Comparison of ENCODE assay signal across 15 cellular contexts in genomic region chr15:94246016-94246415, GRCh38. TPM values are rescaled to one million over a fixed set of nuclear protein-coding genes. Genes with fewer than 3 reads are reported as not detected.
DNase-seq lines count a peak whose midpoint lies in the region; ATAC-seq and TF ChIP-seq lines count a peak whose summit lies in the region.
"Had no signal": no experiment of that assay in that cellular context is flagged by ENCODE, and none has a peak within 500 bp of the region (broad histone marks: within the 10 kb centered on the region; RNA-seq: fewer than 3 reads in every experiment).

No MANE protein-coding gene starts in this region.

- ATAC-seq in GM18867 (IDR thresholded peaks at IDR 0.05; ENCODE audit: unreplicated experiment) (peak; percentile 43), HG02759 (IDR thresholded peaks at IDR 0.05; ENCODE audit: unreplicated experiment) (peak; percentile 57), activated B cell treated with CpG ODN at 0.5 μM for 24 hours (ENCODE audit: low read depth) (no peak), HG03520 (IDR thresholded peaks at IDR 0.05; ENCODE audit: unreplicated experiment) (no peak)
- no peak for ATAC-seq in stimulated activated naive B cell treated with anti-CD40 and anti-IgM and Interleukin-4, amounts not matched to agents 10 μg/mL and 1 μg/mL and 100 μg/mL, for 72 hours (replicated peaks)
- no peak for ATAC-seq in activated naive CD4-positive, alpha-beta T cell treated with anti-CD3 and anti-CD28 coated beads, Interleukin-2, amount 50 U/mL, for 72 hours

- peaks cover 55% of the 10 kb centered on the region for H3K4me1 Mint-ChIP-seq in activated B cell treated with CpG ODN at 0.5 μM for 24 hours
- H3K4me1 Mint-ChIP-seq in stimulated activated naive B cell treated with anti-CD40 and anti-IgM and Interleukin-4, amounts not matched to agents 10 μg/mL and 1 μg/mL and 100 μg/mL, for 72 hours = peaks cover 22 to 62% of the 10 kb centered on the region in 2 donors

- H3K27me3 Mint-ChIP-seq in activated B cell treated with CpG ODN at 0.5 μM for 24 hours = no peaks in the 10 kb centered on the region
- H3K27me3 Mint-ChIP-seq in stimulated activated naive B cell treated with anti-CD40 and anti-IgM and Interleukin-4, amounts not matched to agents 10 μg/mL and 1 μg/mL and 100 μg/mL, for 72 hours = no peaks in the 10 kb centered on the region
- H3K27me3 Mint-ChIP-seq: CD8-positive, alpha-beta memory T cell had no signal

- no peaks in the 10 kb centered on the region for H3K9me3 Mint-ChIP-seq in activated B cell treated with CpG ODN at 0.5 μM for 24 hours
- H3K9me3 Mint-ChIP-seq in stimulated activated naive B cell treated with anti-CD40 and anti-IgM and Interleukin-4, amounts not matched to agents 10 μg/mL and 1 μg/mL and 100 μg/mL, for 72 hours = no peaks in the 10 kb centered on the region
- no peaks in the 10 kb centered on the region for H3K9me3 Mint-ChIP-seq in activated naive CD4-positive, alpha-beta T cell treated with anti-CD3 and anti-CD28 coated beads, Interleukin-2, amount 50 U/mL, for 72 hours
- H3K9me3 Mint-ChIP-seq: CD8-positive, alpha-beta memory T cell had no signal

- CTCF ChIA-PET in activated B cell treated with CpG ODN at 0.5 μM for 24 hours (lab: Charles Lee) = interaction anchor here (1.0 kb wide), 1 partner anchor 11 kb away, joined by 3 read pairs; no protein-coding TSS in a partner anchor

- intact Hi-C loops in activated B cell treated with CpG ODN at 0.5 μM for 24 hours (cut with micrococcal nuclease) = loop anchor here (1.0 kb wide), 1 partner anchor 8 kb away; no protein-coding TSS in a partner anchor

- POLR2A ChIA-PET in activated B cell treated with CpG ODN at 0.5 μM for 24 hours (lab: Charles Lee) = interaction anchor here (0.8 kb wide), 1 partner anchor 8 kb away, joined by 4 read pairs; no protein-coding TSS in a partner anchor

- no peak for TF ChIP-seq CTCF in activated B cell treated with CpG ODN at 0.5 μM for 24 hours (IDR thresholded peaks at IDR 0.05)
- no peak for TF ChIP-seq CTCF in GM10266 (IDR thresholded peaks at IDR 0.05; ENCODE audit: control insufficient read depth, insufficient read depth, low read depth, missing control alignments)

- DNase-seq in activated B cell treated with CpG ODN at 0.5 μM for 24 hours (no peak), GM10266 (ENCODE audit: extremely low spot score) (no peak)
- DNase-seq in stimulated activated naive B cell treated with anti-CD40 and anti-IgM and Interleukin-4, amounts not matched to agents 10 μg/mL and 1 μg/mL and 100 μg/mL, for 72 hours = no peak
- DNase-seq in activated naive CD4-positive, alpha-beta T cell treated with anti-CD3 and anti-CD28 coated beads, Interleukin-2, amount 50 U/mL, for 72 hours (ENCODE audit: low spot score in 2 of 2) = no peak
- DNase-seq: CD8-positive, alpha-beta memory T cell; GOT3; Karpas-422; NCI-H1105 treated with DMSO at 0.1 percent for 48 hours; NCI-H187 treated with DMSO at 0.1 percent for 48 hours; NCI-H446 treated with DMSO at 0.1 percent for 48 hours; NCI-H82; SW 1271 had no signal

- peak overlapping the region; percentile 59 for H3K27ac Mint-ChIP-seq in activated B cell treated with CpG ODN at 0.5 μM for 24 hours
- peak overlapping the region; percentile 78 for H3K27ac Mint-ChIP-seq in stimulated activated naive B cell treated with anti-CD40 and anti-IgM and Interleukin-4, amounts not matched to agents 10 μg/mL and 1 μg/mL and 100 μg/mL, for 72 hours
- H3K27ac Mint-ChIP-seq in activated naive CD4-positive, alpha-beta T cell treated with anti-CD3 and anti-CD28 coated beads, Interleukin-2, amount 50 U/mL, for 72 hours = no peak overlapping the region

- H3K36me3 Mint-ChIP-seq in activated B cell treated with CpG ODN at 0.5 μM for 24 hours (ENCODE audit: low read depth) = peaks cover 3% of the 10 kb centered on the region
- peaks cover 0 to 4% of the 10 kb centered on the region in 2 donors for H3K36me3 Mint-ChIP-seq in stimulated activated naive B cell treated with anti-CD40 and anti-IgM and Interleukin-4, amounts not matched to agents 10 μg/mL and 1 μg/mL and 100 μg/mL, for 72 hours
- no peaks in the 10 kb centered on the region for H3K36me3 Mint-ChIP-seq in activated naive CD4-positive, alpha-beta T cell treated with anti-CD3 and anti-CD28 coated beads, Interleukin-2, amount 50 U/mL, for 72 hours

- no peak overlapping the region for H3K4me3 Mint-ChIP-seq in activated B cell treated with CpG ODN at 0.5 μM for 24 hours
- H3K4me3 Mint-ChIP-seq in stimulated activated naive B cell treated with anti-CD40 and anti-IgM and Interleukin-4, amounts not matched to agents 10 μg/mL and 1 μg/mL and 100 μg/mL, for 72 hours = no peak overlapping the region
- H3K4me3 Mint-ChIP-seq: CD8-positive, alpha-beta memory T cell had no signal

RNA-seq across cellular contexts. Expression of gene MCTP2, which starts 14.7 kb away (rescaled TPM):
- 46.0 and 54.2 TPM in 2 replicates for total RNA-seq in activated B cell treated with CpG ODN at 0.5 μM for 24 hours
- 10 to 100 TPM; 31.4 to 48.2 TPM for total RNA-seq in activated naive CD4-positive, alpha-beta T cell treated with anti-CD3 and anti-CD28 coated beads, Interleukin-2, amount 50 U/mL, for 72 hours

Comparison
In these comparisons a context has a peak if more than half of its experiments do, and no peak if none do; other contexts are left out.
1. ATAC-seq: peak in GM18867 (single experiment) and HG02759 (single experiment); none in activated B cell treated with CpG ODN at 0.5 μM for 24 hours (single experiment), stimulated activated naive B cell treated with anti-CD40 and anti-IgM and Interleukin-4, amounts not matched to agents 10 μg/mL and 1 μg/mL and 100 μg/mL, for 72 hours (0 of 2), activated naive CD4-positive, alpha-beta T cell treated with anti-CD3 and anti-CD28 coated beads, Interleukin-2, amount 50 U/mL, for 72 hours (0 of 2) and HG03520 (single experiment).
2. H3K27ac Mint-ChIP-seq: peak in activated B cell treated with CpG ODN at 0.5 μM for 24 hours (single experiment) and stimulated activated naive B cell treated with anti-CD40 and anti-IgM and Interleukin-4, amounts not matched to agents 10 μg/mL and 1 μg/mL and 100 μg/mL, for 72 hours (single experiment); none in activated naive CD4-positive, alpha-beta T cell treated with anti-CD3 and anti-CD28 coated beads, Interleukin-2, amount 50 U/mL, for 72 hours (0 of 2).